1 cellular context compared by ENCODE assay signal in genomic region chr5:96509313-96509712, GRCh38.
TF ChIP-seq lines count a peak whose summit lies in the region.

No MANE protein-coding gene starts in this region.

TF ChIP-seq in GM23338, 12 proteins besides CTCF, POLR2A, EP300 and RAD21 (continued from another document):
- TF ChIP-seq, protein P1, sequence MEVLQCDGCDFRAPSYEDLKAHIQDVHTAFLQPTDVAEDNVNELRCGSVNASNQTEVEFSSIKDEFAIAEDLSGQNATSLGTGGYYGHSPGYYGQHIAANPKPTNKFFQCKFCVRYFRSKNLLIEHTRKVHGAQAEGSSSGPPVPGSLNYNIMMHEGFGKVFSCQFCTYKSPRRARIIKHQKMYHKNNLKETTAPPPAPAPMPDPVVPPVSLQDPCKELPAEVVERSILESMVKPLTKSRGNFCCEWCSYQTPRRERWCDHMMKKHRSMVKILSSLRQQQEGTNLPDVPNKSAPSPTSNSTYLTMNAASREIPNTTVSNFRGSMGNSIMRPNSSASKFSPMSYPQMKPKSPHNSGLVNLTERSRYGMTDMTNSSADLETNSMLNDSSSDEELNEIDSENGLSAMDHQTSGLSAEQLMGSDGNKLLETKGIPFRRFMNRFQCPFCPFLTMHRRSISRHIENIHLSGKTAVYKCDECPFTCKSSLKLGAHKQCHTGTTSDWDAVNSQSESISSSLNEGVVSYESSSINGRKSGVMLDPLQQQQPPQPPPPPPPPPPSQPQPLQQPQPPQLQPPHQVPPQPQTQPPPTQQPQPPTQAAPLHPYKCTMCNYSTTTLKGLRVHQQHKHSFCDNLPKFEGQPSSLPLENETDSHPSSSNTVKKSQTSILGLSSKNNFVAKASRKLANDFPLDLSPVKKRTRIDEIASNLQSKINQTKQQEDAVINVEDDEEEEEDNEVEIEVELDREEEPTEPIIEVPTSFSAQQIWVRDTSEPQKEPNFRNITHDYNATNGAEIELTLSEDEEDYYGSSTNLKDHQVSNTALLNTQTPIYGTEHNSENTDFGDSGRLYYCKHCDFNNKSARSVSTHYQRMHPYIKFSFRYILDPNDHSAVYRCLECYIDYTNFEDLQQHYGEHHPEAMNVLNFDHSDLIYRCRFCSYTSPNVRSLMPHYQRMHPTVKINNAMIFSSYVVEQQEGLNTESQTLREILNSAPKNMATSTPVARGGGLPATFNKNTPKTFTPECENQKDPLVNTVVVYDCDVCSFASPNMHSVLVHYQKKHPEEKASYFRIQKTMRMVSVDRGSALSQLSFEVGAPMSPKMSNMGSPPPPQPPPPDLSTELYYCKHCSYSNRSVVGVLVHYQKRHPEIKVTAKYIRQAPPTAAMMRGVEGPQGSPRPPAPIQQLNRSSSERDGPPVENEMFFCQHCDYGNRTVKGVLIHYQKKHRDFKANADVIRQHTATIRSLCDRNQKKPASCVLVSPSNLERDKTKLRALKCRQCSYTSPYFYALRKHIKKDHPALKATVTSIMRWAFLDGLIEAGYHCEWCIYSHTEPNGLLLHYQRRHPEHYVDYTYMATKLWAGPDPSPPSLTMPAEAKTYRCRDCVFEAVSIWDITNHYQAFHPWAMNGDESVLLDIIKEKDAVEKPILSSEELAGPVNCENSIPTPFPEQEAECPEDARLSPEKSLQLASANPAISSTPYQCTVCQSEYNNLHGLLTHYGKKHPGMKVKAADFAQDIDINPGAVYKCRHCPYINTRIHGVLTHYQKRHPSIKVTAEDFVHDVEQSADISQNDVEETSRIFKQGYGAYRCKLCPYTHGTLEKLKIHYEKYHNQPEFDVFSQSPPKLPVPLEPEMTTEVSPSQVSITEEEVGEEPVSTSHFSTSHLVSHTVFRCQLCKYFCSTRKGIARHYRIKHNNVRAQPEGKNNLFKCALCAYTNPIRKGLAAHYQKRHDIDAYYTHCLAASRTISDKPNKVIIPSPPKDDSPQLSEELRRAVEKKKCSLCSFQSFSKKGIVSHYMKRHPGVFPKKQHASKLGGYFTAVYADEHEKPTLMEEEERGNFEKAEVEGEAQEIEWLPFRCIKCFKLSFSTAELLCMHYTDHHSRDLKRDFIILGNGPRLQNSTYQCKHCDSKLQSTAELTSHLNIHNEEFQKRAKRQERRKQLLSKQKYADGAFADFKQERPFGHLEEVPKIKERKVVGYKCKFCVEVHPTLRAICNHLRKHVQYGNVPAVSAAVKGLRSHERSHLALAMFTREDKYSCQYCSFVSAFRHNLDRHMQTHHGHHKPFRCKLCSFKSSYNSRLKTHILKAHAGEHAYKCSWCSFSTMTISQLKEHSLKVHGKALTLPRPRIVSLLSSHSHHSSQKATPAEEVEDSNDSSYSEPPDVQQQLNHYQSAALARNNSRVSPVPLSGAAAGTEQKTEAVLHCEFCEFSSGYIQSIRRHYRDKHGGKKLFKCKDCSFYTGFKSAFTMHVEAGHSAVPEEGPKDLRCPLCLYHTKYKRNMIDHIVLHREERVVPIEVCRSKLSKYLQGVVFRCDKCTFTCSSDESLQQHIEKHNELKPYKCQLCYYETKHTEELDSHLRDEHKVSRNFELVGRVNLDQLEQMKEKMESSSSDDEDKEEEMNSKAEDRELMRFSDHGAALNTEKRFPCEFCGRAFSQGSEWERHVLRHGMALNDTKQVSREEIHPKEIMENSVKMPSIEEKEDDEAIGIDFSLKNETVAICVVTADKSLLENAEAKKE (CRISPR knock-in tag; IDR thresholded peaks at IDR 0.05): no peak
- TF ChIP-seq EZH2phosphoT487 (IDR thresholded peaks at IDR 0.05; ENCODE audit: unreplicated experiment): no peak
- TF ChIP-seq, protein P2, sequence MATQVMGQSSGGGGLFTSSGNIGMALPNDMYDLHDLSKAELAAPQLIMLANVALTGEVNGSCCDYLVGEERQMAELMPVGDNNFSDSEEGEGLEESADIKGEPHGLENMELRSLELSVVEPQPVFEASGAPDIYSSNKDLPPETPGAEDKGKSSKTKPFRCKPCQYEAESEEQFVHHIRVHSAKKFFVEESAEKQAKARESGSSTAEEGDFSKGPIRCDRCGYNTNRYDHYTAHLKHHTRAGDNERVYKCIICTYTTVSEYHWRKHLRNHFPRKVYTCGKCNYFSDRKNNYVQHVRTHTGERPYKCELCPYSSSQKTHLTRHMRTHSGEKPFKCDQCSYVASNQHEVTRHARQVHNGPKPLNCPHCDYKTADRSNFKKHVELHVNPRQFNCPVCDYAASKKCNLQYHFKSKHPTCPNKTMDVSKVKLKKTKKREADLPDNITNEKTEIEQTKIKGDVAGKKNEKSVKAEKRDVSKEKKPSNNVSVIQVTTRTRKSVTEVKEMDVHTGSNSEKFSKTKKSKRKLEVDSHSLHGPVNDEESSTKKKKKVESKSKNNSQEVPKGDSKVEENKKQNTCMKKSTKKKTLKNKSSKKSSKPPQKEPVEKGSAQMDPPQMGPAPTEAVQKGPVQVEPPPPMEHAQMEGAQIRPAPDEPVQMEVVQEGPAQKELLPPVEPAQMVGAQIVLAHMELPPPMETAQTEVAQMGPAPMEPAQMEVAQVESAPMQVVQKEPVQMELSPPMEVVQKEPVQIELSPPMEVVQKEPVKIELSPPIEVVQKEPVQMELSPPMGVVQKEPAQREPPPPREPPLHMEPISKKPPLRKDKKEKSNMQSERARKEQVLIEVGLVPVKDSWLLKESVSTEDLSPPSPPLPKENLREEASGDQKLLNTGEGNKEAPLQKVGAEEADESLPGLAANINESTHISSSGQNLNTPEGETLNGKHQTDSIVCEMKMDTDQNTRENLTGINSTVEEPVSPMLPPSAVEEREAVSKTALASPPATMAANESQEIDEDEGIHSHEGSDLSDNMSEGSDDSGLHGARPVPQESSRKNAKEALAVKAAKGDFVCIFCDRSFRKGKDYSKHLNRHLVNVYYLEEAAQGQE (IDR thresholded peaks at IDR 0.05; ENCODE audit: unreplicated experiment): no peak
- TF ChIP-seq JUNB (IDR thresholded peaks at IDR 0.05; ENCODE audit: unreplicated experiment): no peak
- no peak for TF ChIP-seq EZH2 (IDR thresholded peaks at IDR 0.05; ENCODE audit: low read depth, unreplicated experiment)
- no peak for TF ChIP-seq STAT1 (IDR thresholded peaks at IDR 0.05; ENCODE audit: unreplicated experiment)
- no peak for TF ChIP-seq NANOG (IDR thresholded peaks at IDR 0.05; ENCODE audit: borderline replicate concordance)
- no peak for TF ChIP-seq ZNF114 (CRISPR knock-in tag; IDR thresholded peaks at IDR 0.05)
- TF ChIP-seq ETS1 (IDR thresholded peaks at IDR 0.05): no peak
- TF ChIP-seq ZNF331 (CRISPR knock-in tag; IDR thresholded peaks at IDR 0.05; ENCODE audit: low read depth): no peak
- no peak for TF ChIP-seq CREB1 (CRISPR knock-in tag; IDR thresholded peaks at IDR 0.05; ENCODE audit: low read depth)
